Comparison of ENCODE assay signal across 2 cellular contexts in genomic region chrX:47644557-47645091, GRCh38.
TF ChIP-seq lines count a peak whose summit lies in the region.

No MANE protein-coding gene starts in this region.

TF ChIP-seq in IMR-90, 13 proteins besides CTCF, POLR2A, EP300 and RAD21:
- TF ChIP-seq SMC3 (IDR thresholded peaks at IDR 0.05; ENCODE audit: low read depth, low read length) (peak; percentile 45; the same call in 1 of the 2 replicates), FOS (IDR thresholded peaks at IDR 0.05; ENCODE audit: low read depth, low read length) (no peak)

TF ChIP-seq in K562, 482 proteins besides CTCF, POLR2A, EP300 and RAD21:
- TF ChIP-seq MYC (IDR thresholded peaks at IDR 0.05; ENCODE audit: low read depth, low read length) (no peak), MYC (CRISPR knock-in tag; IDR thresholded peaks at IDR 0.05; ENCODE audit: borderline replicate concordance, low read depth) (no peak), RBFOX2 (IDR thresholded peaks at IDR 0.05; ENCODE audit: low read depth, low read length) (peak; percentile 21; the same call in 1 of the 2 replicates)
TF ChIP-seq in K562: peak in this region for 1.
